In genomic region chr7:33038639-33039038, GRCh38 we compare ENCODE assay signal across 10 cellular contexts. TPM values are rescaled to one million over a fixed set of nuclear protein-coding genes. Genes with fewer than 3 reads are reported as not detected.
DNase-seq lines count a peak whose midpoint lies in the region; ATAC-seq lines count a peak whose summit lies in the region.
"Had no signal": no experiment of that assay in that cellular context is flagged by ENCODE, and none has a peak within 500 bp of the region (broad histone marks: within the 10 kb centered on the region; RNA-seq: fewer than 3 reads in every experiment).

No MANE protein-coding gene starts in this region.

- no peak for DNase-seq in activated CD4-positive, alpha-beta T cell treated with anti-CD3 and anti-CD28 coated beads, Interleukin-2, amount 10 ng/mL, durations not matched to agents 24 days and 14 days
- DNase-seq in activated CD4-positive, alpha-beta T cell treated with anti-CD3 and anti-CD28 coated beads for 1 hour = no peak
- no peak for DNase-seq in T-cell
- DNase-seq in foreskin melanocyte = peak; percentile 14
- no peak for DNase-seq in stimulated activated effector memory CD8-positive, alpha-beta T cell treated with anti-CD3 and anti-CD28 coated beads, Interleukin-12 subunit alpha, Interleukin-12 subunit beta, amount 100 ng/mL, for 72 hours (ENCODE audit: low spot score in 2 of 2)
- no peak for DNase-seq in cerebellum (ENCODE audit: low spot score)
- DNase-seq in glomerular visceral epithelial cell (ENCODE audit: extremely low spot score) = no peak
- no peak for DNase-seq in NCI-H526 treated with DMSO at 0.1 percent for 48 hours (lab: John Stamatoyannopoulos, UW)
- DNase-seq: NCI-H2029 treated with DMSO at 0.1 percent for 48 hours, SHP77 had no signal

- H3K36me3 Mint-ChIP-seq in activated CD4-positive, alpha-beta T cell treated with anti-CD3 and anti-CD28 coated beads, Interleukin-2, amount 10 ng/mL, durations not matched to agents 24 days and 14 days (ENCODE audit: low read depth) = peaks cover 12% of the 10 kb centered on the region
- H3K36me3 Mint-ChIP-seq in T-cell = peaks cover 11% of the 10 kb centered on the region
- peaks cover 11% of the 10 kb centered on the region for H3K36me3 Mint-ChIP-seq in stimulated activated effector memory CD8-positive, alpha-beta T cell treated with anti-CD3 and anti-CD28 coated beads, Interleukin-12 subunit alpha, Interleukin-12 subunit beta, amount 100 ng/mL, for 72 hours

- H3K4me1 Mint-ChIP-seq in activated CD4-positive, alpha-beta T cell treated with anti-CD3 and anti-CD28 coated beads, Interleukin-2, amount 10 ng/mL, durations not matched to agents 24 days and 14 days = peaks cover 46% of the 10 kb centered on the region
- peaks cover 57 to 60% (median 59%) of the 10 kb centered on the region in 3 donors for H3K4me1 Mint-ChIP-seq in T-cell
- H3K4me1 Mint-ChIP-seq in stimulated activated effector memory CD8-positive, alpha-beta T cell treated with anti-CD3 and anti-CD28 coated beads, Interleukin-12 subunit alpha, Interleukin-12 subunit beta, amount 100 ng/mL, for 72 hours = peaks cover 37% of the 10 kb centered on the region

- no peak for ATAC-seq in T-cell (replicated peaks in 1 of 4)
- no peak for ATAC-seq in stimulated activated effector memory CD8-positive, alpha-beta T cell treated with anti-CD3 and anti-CD28 coated beads, Interleukin-12 subunit alpha, Interleukin-12 subunit beta, amount 100 ng/mL, for 72 hours

- H3K27me3 Mint-ChIP-seq in activated CD4-positive, alpha-beta T cell treated with anti-CD3 and anti-CD28 coated beads, Interleukin-2, amount 10 ng/mL, durations not matched to agents 24 days and 14 days = no peaks in the 10 kb centered on the region
- no peaks in the 10 kb centered on the region for H3K27me3 Mint-ChIP-seq in T-cell

- intact Hi-C loops in activated CD4-positive, alpha-beta T cell treated with anti-CD3 and anti-CD28 coated beads, Interleukin-2, amount 10 ng/mL, durations not matched to agents 24 days and 14 days (cut with micrococcal nuclease) = loop anchor here (1.0 to 5.0 kb wide), 3 partner anchors 16 to 546 kb away; partner anchors contain the start of gene LSM5

- peak overlapping the region; percentile 88 for H3K27ac Mint-ChIP-seq in activated CD4-positive, alpha-beta T cell treated with anti-CD3 and anti-CD28 coated beads, Interleukin-2, amount 10 ng/mL, durations not matched to agents 24 days and 14 days
- H3K27ac Mint-ChIP-seq in T-cell = peak overlapping the region; percentile 49 to 78
- no peak overlapping the region for H3K27ac Mint-ChIP-seq in stimulated activated effector memory CD8-positive, alpha-beta T cell treated with anti-CD3 and anti-CD28 coated beads, Interleukin-12 subunit alpha, Interleukin-12 subunit beta, amount 100 ng/mL, for 72 hours

- POLR2A ChIA-PET in T-cell (lab: Charles Lee) = interaction anchor here in 1 of 2 donors (2.7 kb wide), 1 partner anchor 24 kb away, joined by 12 read pairs; the partner anchor contains the start of gene NT5C3A

- CTCF ChIA-PET in T-cell (lab: Charles Lee) = interaction anchor here (0.5 to 3.2 kb wide), 5 partner anchors 28 to 192 kb away, joined by 3 to 19 read pairs (median 12); partner anchors contain the start of gene RP9 (in 1 of the 2)

- no peaks in the 10 kb centered on the region for H3K9me3 Mint-ChIP-seq in activated CD4-positive, alpha-beta T cell treated with anti-CD3 and anti-CD28 coated beads, Interleukin-2, amount 10 ng/mL, durations not matched to agents 24 days and 14 days
- no peaks in the 10 kb centered on the region for H3K9me3 Mint-ChIP-seq in T-cell
- H3K9me3 Mint-ChIP-seq in stimulated activated effector memory CD8-positive, alpha-beta T cell treated with anti-CD3 and anti-CD28 coated beads, Interleukin-12 subunit alpha, Interleukin-12 subunit beta, amount 100 ng/mL, for 72 hours = no peaks in the 10 kb centered on the region

- peak overlapping the region; percentile 88 for H3K4me3 Mint-ChIP-seq in activated CD4-positive, alpha-beta T cell treated with anti-CD3 and anti-CD28 coated beads, Interleukin-2, amount 10 ng/mL, durations not matched to agents 24 days and 14 days
- peak overlapping the region; percentile 72 to 81 (median 77) for H3K4me3 Mint-ChIP-seq in T-cell
- peak overlapping the region; percentile 57 for H3K4me3 Mint-ChIP-seq in stimulated activated effector memory CD8-positive, alpha-beta T cell treated with anti-CD3 and anti-CD28 coated beads, Interleukin-12 subunit alpha, Interleukin-12 subunit beta, amount 100 ng/mL, for 72 hours

RNA-seq across cellular contexts. Expression of gene NT5C3A, which starts 23.9 kb away (rescaled TPM):
- total RNA-seq in activated CD4-positive, alpha-beta T cell treated with anti-CD3 and anti-CD28 coated beads, Interleukin-2, amount 10 ng/mL, durations not matched to agents 24 days and 14 days = 34.6 and 35.8 TPM in 2 replicates
- total RNA-seq in T-cell = 10 to 100 TPM; 31.1 to 41.1 (median 38.0) TPM
- 59.2 TPM for total RNA-seq in cerebellum
